ENCODE assay signal across 8 cellular contexts in genomic region chr14:55438066-55438683, GRCh38. TPM values are rescaled to one million over a fixed set of nuclear protein-coding genes. Genes with fewer than 3 reads are reported as not detected.
DNase-seq lines count a peak whose midpoint lies in the region; FAIRE-seq and TF ChIP-seq lines count a peak whose summit lies in the region.

No MANE protein-coding gene starts in this region.

- 42 to 50% methylated on average over 10 of the region's 10 CpGs for WGBS in esophagus squamous epithelium, 2 donors
- WGBS in prostate gland = 39% methylated on average over 10 of the region's 10 CpGs

- FAIRE-seq in RCC 7860 (lab: Jason Lieb, UNC) = no peak

- H3K36me3 ChIP-seq in esophagus squamous epithelium = no peaks in the 10 kb centered on the region
- no peaks in the 10 kb centered on the region for H3K36me3 ChIP-seq in prostate gland

- TF ChIP-seq POLR2A in esophagus squamous epithelium (IDR thresholded peaks at IDR 0.05) = no peak
- TF ChIP-seq POLR2A in prostate gland (IDR thresholded peaks at IDR 0.05) = no peak

- H3K9me3 ChIP-seq in esophagus squamous epithelium (no peaks in the 10 kb centered on the region), prostate gland (no peaks in the 10 kb centered on the region)

- H3K27ac ChIP-seq in esophagus squamous epithelium (no peak overlapping the region), prostate gland (no peak overlapping the region)

- DNase-seq in GM12864 (ENCODE audit: low read depth) = no peak
- peak; percentile 27 for DNase-seq in RCC 7860 (ENCODE audit: low spot score)
- no peak for DNase-seq in esophagus squamous epithelium (lab: John Stamatoyannopoulos, UW)
- DNase-seq in prostate gland (ENCODE audit: low spot score) = no peak
- no peak for DNase-seq in activated effector memory CD4-positive, alpha-beta T cell treated with anti-CD3 and anti-CD28 coated beads, Interleukin-2, amount 50 U/mL, for 16 hours
- no peak for DNase-seq in T-helper 1 cell
- DNase-seq in GDM1 (lab: John Stamatoyannopoulos, UW) = no peak

- H3K27me3 ChIP-seq in esophagus squamous epithelium (peaks cover 0 to 27% (median 0%) of the 10 kb centered on the region in 4 donors), prostate gland (replicated peaks; ENCODE audit: insufficient read depth) (no peaks in the 10 kb centered on the region)

- no peak overlapping the region for H3K4me3 ChIP-seq in GM12864 (ENCODE audit: low read depth, low read length)
- no peak overlapping the region for H3K4me3 ChIP-seq in esophagus squamous epithelium
- H3K4me3 ChIP-seq in prostate gland = no peak overlapping the region

- peak; percentile 43 for TF ChIP-seq CTCF in GM12864 (IDR thresholded peaks at IDR 0.05; ENCODE audit: low read depth, low read length, missing control alignments)
- peak; percentile 71 for TF ChIP-seq CTCF in LNCAP (IDR thresholded peaks at IDR 0.05)
- peak in 5 of 6 experiments; percentile 43 to 74 (median 58) for TF ChIP-seq CTCF in esophagus squamous epithelium (IDR thresholded peaks at IDR 0.05)
- TF ChIP-seq CTCF in prostate gland (IDR thresholded peaks at IDR 0.05) = peak in 3 of 4 experiments; percentile 42 to 63 (median 56)

- no peaks in the 10 kb centered on the region for H3K4me1 ChIP-seq in esophagus squamous epithelium
- H3K4me1 ChIP-seq in prostate gland (replicated peaks) = no peaks in the 10 kb centered on the region

- intact Hi-C loops in esophagus squamous epithelium (cut with DNase I) (no loop called here), prostate gland (cut with DNase I) (no loop called here)

RNA-seq across cellular contexts. Expression of gene TBPL2, which starts 2.2 kb away (rescaled TPM):
- not detected for total RNA-seq in esophagus squamous epithelium
- not detected for total RNA-seq in prostate gland

RNA-seq across cellular contexts. Expression of gene ATG14, which starts 26.5 kb away (rescaled TPM):
- total RNA-seq in esophagus squamous epithelium (10 to 100 TPM in 1 of 4 donors, 1 to 10 TPM in 3; 4.6 to 12.8 (median 7.5) TPM), prostate gland (10 to 100 TPM; 12.5 to 21.9 TPM)
